1 cellular context compared by ENCODE assay signal in the genomic region with DNA sequence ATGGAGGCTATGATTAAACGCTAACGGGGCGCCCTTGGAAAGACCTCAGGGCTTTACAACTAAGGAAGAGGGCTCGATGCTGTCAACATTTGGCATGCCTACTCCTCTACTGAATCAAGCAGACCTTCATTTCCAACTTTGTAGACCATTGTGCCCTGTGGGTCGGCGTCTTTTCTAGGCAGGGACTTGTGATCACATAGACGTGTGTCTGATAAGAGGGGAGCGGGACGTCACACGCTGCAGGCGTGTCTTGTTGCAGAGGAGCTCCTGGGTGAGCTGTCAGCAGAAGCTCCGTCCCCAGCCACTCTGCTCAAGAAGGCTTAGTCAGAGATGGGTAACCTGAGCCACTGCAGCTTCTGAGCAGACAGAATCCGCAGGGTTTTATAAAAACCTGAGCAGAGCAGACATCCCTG.
A peak's percentile ranks its signal among the peaks of the same experiment; 100 is the strongest.
TF ChIP-seq lines count a peak whose summit lies in the region.

No MANE protein-coding gene starts in this region.

TF ChIP-seq in K562, 482 proteins besides CTCF, POLR2A, EP300 and RAD21 (continued from another document and continues in another):
- TF ChIP-seq ZBTB26 (CRISPR knock-in tag; IDR thresholded peaks at IDR 0.05) (no peak), GTF2E2 (tag; IDR thresholded peaks at IDR 0.05) (no peak), ZNF717 (CRISPR knock-in tag; IDR thresholded peaks at IDR 0.05) (no peak), NFXL1 (CRISPR knock-in tag; IDR thresholded peaks at IDR 0.05) (no peak), PTRF (tag; IDR thresholded peaks at IDR 0.05) (no peak), ETV6 (IDR thresholded peaks at IDR 0.05; ENCODE audit: borderline replicate concordance in 1 of 2, low read depth in 2 of 2, low read length in 1 of 2) (no peak), ETV6 (CRISPR knock-in tag; IDR thresholded peaks at IDR 0.05; ENCODE audit: borderline replicate concordance) (no peak), GATA2 (CRISPR knock-in tag; IDR thresholded peaks at IDR 0.05) (0 out of 2 replicates have a peak, but pooled peaks have one; percentile 20), KLF16 (IDR thresholded peaks at IDR 0.05) (no peak), MAZ (CRISPR knock-in tag; conservative IDR thresholded peaks at IDR 0.05 in 1 of 2, IDR thresholded peaks at IDR 0.05 in 1 of 2) (peak in 1 of 2 experiments; percentile 67; a peak in 2 of 4 replicates), DPF2 (IDR thresholded peaks at IDR 0.05) (peak; percentile 64), NELFE (IDR thresholded peaks at IDR 0.05; ENCODE audit: insufficient read depth, insufficient read length) (no peak), POLR2AphosphoS2 (IDR thresholded peaks at IDR 0.05; ENCODE audit: low read length) (no peak), ZNF764 (CRISPR knock-in tag; IDR thresholded peaks at IDR 0.05; ENCODE audit: low read depth) (no peak), E2F1 (CRISPR knock-in tag; IDR thresholded peaks at IDR 0.05) (no peak), NFIC (IDR thresholded peaks at IDR 0.05) (no peak), ZNF639 (CRISPR knock-in tag; conservative IDR thresholded peaks at IDR 0.05 in 1 of 2, IDR thresholded peaks at IDR 0.05 in 1 of 2) (no peak), SLC30A9 (CRISPR knock-in tag; IDR thresholded peaks at IDR 0.05) (no peak), XRCC3 (IDR thresholded peaks at IDR 0.05) (no peak), SAFB (IDR thresholded peaks at IDR 0.05; ENCODE audit: borderline replicate concordance, low read depth, low read length) (no peak), HMBOX1 (IDR thresholded peaks at IDR 0.05) (peak; percentile 47; the same call in 1 of the 2 replicates), KDM5B (IDR thresholded peaks at IDR 0.05; ENCODE audit: insufficient replicate concordance, low read depth, low read length) (peak; percentile 49), ZNF146 (CRISPR knock-in tag; IDR thresholded peaks at IDR 0.05; ENCODE audit: unreplicated experiment) (no peak), NONO (IDR thresholded peaks at IDR 0.05; ENCODE audit: low read depth in 2 of 2, low read length in 1 of 2) (no peak), PPARD (CRISPR knock-in tag; IDR thresholded peaks at IDR 0.05) (no peak), TAF1 (IDR thresholded peaks at IDR 0.05; ENCODE audit: control insufficient read depth, extremely low read depth, insufficient read depth, low read length, severe bottlenecking) (peak; percentile 62), HEY1 (CRISPR knock-in tag; IDR thresholded peaks at IDR 0.05; ENCODE audit: borderline replicate concordance) (no peak), MNT (conservative IDR thresholded peaks at IDR 0.05) (peak; percentile 61 to 80; a peak in 3 of 4 replicates), HIVEP1 (CRISPR knock-in tag; IDR thresholded peaks at IDR 0.05) (no peak), MEF2D (tag; conservative IDR thresholded peaks at IDR 0.05; ENCODE audit: low read depth) (0 out of 2 replicates have a peak, but pooled peaks have one; percentile 35), HLTF (IDR thresholded peaks at IDR 0.05) (no peak), U2AF1 (optimal IDR thresholded peaks at IDR 0.05; ENCODE audit: low read depth, low read length) (no peak), ZNF655 (CRISPR knock-in tag; IDR thresholded peaks at IDR 0.05) (no peak), ZBTB49 (CRISPR knock-in tag; IDR thresholded peaks at IDR 0.05; ENCODE audit: borderline replicate concordance) (no peak), SPI1 (IDR thresholded peaks at IDR 0.05; ENCODE audit: borderline replicate concordance, low read depth, low read length) (no peak), ARHGAP35 (IDR thresholded peaks at IDR 0.05; ENCODE audit: partially characterized antibody) (no peak), SMARCA4 (IDR thresholded peaks at IDR 0.05) (peak; percentile 46; the same call in 1 of the 2 replicates), LCOR (CRISPR knock-in tag; IDR thresholded peaks at IDR 0.05) (no peak), STAT5B (CRISPR knock-in tag; IDR thresholded peaks at IDR 0.05) (no peak)
- TF ChIP-seq, protein P1, sequence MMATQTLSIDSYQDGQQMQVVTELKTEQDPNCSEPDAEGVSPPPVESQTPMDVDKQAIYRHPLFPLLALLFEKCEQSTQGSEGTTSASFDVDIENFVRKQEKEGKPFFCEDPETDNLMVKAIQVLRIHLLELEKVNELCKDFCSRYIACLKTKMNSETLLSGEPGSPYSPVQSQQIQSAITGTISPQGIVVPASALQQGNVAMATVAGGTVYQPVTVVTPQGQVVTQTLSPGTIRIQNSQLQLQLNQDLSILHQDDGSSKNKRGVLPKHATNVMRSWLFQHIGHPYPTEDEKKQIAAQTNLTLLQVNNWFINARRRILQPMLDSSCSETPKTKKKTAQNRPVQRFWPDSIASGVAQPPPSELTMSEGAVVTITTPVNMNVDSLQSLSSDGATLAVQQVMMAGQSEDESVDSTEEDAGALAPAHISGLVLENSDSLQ (IDR thresholded peaks at IDR 0.05), result peak; percentile 87
- TF ChIP-seq, protein P2, sequence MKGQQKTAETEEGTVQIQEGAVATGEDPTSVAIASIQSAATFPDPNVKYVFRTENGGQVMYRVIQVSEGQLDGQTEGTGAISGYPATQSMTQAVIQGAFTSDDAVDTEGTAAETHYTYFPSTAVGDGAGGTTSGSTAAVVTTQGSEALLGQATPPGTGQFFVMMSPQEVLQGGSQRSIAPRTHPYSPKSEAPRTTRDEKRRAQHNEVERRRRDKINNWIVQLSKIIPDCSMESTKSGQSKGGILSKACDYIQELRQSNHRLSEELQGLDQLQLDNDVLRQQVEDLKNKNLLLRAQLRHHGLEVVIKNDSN (CRISPR knock-in tag; IDR thresholded peaks at IDR 0.05), result peak; percentile 53
- TF ChIP-seq, protein P3, sequence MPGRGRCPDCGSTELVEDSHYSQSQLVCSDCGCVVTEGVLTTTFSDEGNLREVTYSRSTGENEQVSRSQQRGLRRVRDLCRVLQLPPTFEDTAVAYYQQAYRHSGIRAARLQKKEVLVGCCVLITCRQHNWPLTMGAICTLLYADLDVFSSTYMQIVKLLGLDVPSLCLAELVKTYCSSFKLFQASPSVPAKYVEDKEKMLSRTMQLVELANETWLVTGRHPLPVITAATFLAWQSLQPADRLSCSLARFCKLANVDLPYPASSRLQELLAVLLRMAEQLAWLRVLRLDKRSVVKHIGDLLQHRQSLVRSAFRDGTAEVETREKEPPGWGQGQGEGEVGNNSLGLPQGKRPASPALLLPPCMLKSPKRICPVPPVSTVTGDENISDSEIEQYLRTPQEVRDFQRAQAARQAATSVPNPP (IDR thresholded peaks at IDR 0.05; ENCODE audit: borderline replicate concordance, insufficient read depth, insufficient read length), result no peak
- TF ChIP-seq, protein P4, sequence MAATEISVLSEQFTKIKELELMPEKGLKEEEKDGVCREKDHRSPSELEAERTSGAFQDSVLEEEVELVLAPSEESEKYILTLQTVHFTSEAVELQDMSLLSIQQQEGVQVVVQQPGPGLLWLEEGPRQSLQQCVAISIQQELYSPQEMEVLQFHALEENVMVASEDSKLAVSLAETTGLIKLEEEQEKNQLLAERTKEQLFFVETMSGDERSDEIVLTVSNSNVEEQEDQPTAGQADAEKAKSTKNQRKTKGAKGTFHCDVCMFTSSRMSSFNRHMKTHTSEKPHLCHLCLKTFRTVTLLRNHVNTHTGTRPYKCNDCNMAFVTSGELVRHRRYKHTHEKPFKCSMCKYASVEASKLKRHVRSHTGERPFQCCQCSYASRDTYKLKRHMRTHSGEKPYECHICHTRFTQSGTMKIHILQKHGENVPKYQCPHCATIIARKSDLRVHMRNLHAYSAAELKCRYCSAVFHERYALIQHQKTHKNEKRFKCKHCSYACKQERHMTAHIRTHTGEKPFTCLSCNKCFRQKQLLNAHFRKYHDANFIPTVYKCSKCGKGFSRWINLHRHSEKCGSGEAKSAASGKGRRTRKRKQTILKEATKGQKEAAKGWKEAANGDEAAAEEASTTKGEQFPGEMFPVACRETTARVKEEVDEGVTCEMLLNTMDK (IDR thresholded peaks at IDR 0.05; ENCODE audit: borderline replicate concordance, insufficient read depth, low read depth, low read length, poor library complexity, severe bottlenecking), result no peak
- TF ChIP-seq, protein P5, sequence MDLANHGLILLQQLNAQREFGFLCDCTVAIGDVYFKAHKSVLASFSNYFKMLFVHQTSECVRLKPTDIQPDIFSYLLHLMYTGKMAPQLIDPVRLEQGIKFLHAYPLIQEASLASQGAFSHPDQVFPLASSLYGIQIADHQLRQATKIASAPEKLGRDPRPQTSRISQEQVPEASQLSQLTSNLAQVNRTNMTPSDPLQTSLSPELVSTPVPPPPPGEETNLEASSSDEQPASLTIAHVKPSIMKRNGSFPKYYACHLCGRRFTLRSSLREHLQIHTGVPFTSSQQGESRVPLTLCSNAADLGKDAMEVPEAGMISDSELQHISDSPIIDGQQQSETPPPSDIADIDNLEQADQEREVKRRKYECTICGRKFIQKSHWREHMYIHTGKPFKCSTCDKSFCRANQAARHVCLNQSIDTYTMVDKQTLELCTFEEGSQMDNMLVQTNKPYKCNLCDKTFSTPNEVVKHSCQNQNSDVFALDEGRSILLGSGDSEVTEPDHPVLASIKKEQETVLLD (IDR thresholded peaks at IDR 0.05), result no peak
